ENCODE assay signal across 8 cellular contexts in genomic region chr2:10447300-10448207, GRCh38. TPM values are rescaled to one million over a fixed set of nuclear protein-coding genes. Genes with fewer than 3 reads are reported as not detected.
DNase-seq lines count a peak whose midpoint lies in the region; ATAC-seq and TF ChIP-seq lines count a peak whose summit lies in the region.

No MANE protein-coding gene starts in this region.

- POLR2A ChIA-PET in activated CD4-positive, alpha-beta T cell treated with anti-CD3 and anti-CD28 coated beads for 36 hours (lab: Charles Lee), result interaction anchor here (0.6 to 2.1 kb wide), 15 partner anchors 8 to 695 kb away, joined by 3 to 11 read pairs (median 4); no protein-coding TSS in a partner anchor
- POLR2A ChIA-PET in naive thymus-derived CD4-positive, alpha-beta T cell (lab: Charles Lee), result interaction anchor here (0.6 to 2.8 kb wide), 21 partner anchors 8 to 898 kb away, joined by 3 to 21 read pairs (median 4); partner anchors contain the start of genes HPCAL1 and PDIA6

- H3K4me1 Mint-ChIP-seq in activated CD4-positive, alpha-beta T cell treated with anti-CD3 and anti-CD28 coated beads for 36 hours, result peaks cover 53% of the 10 kb centered on the region
- peaks cover 5 to 49% (median 22%) of the 10 kb centered on the region in 7 donors for H3K4me1 Mint-ChIP-seq in naive thymus-derived CD4-positive, alpha-beta T cell

- peaks cover 41% of the 10 kb centered on the region for H3K36me3 Mint-ChIP-seq in activated CD4-positive, alpha-beta T cell treated with anti-CD3 and anti-CD28 coated beads for 36 hours (ENCODE audit: low read depth)
- H3K36me3 Mint-ChIP-seq in naive thymus-derived CD4-positive, alpha-beta T cell, result peaks cover 9 to 21% (median 12%) of the 10 kb centered on the region in 5 donors

- in situ Hi-C loops in transverse colon (cut with MboI; ENCODE audit: low pct_ligation_motif_present in 1 of 4, low pct_unique_long_range_greater_than_20kb in 1 of 4, low sequenced_read_pairs in 3 of 4), result loop anchor here in 1 of 4 donors (25.0 kb wide), 1 partner anchor 610 kb away; the partner anchor contains the start of gene TAF1B

- DNase-seq in SIG-M5 treated with dmso at 0.1 percent for 504 hours (lab: John Stamatoyannopoulos, UW; ENCODE audit: unreplicated experiment) (peak; percentile 77), SIG-M5 (lab: John Stamatoyannopoulos, UW) (no peak), HCEC 1CT (peak; percentile 27), LNCaP clone FGC (ENCODE audit: low read depth) (no peak), esophagus squamous epithelium (lab: John Stamatoyannopoulos, UW) (no peak), transverse colon (peak; percentile 69)
- DNase-seq in activated CD4-positive, alpha-beta T cell treated with anti-CD3 and anti-CD28 coated beads for 36 hours, result peak; percentile 74
- DNase-seq in naive thymus-derived CD4-positive, alpha-beta T cell, result no peak

- H3K9me3 Mint-ChIP-seq in activated CD4-positive, alpha-beta T cell treated with anti-CD3 and anti-CD28 coated beads for 36 hours (ENCODE audit: low read depth), result no peaks in the 10 kb centered on the region
- no peaks in the 10 kb centered on the region for H3K9me3 Mint-ChIP-seq in naive thymus-derived CD4-positive, alpha-beta T cell

- H3K27me3 Mint-ChIP-seq in activated CD4-positive, alpha-beta T cell treated with anti-CD3 and anti-CD28 coated beads for 36 hours, result no peaks in the 10 kb centered on the region
- no peaks in the 10 kb centered on the region for H3K27me3 Mint-ChIP-seq in naive thymus-derived CD4-positive, alpha-beta T cell

- peak; percentile 44 for ATAC-seq in activated CD4-positive, alpha-beta T cell treated with anti-CD3 and anti-CD28 coated beads for 36 hours
- ATAC-seq in naive thymus-derived CD4-positive, alpha-beta T cell, result peak; percentile 68

- CTCF ChIA-PET in activated CD4-positive, alpha-beta T cell treated with anti-CD3 and anti-CD28 coated beads for 36 hours (lab: Charles Lee), result interaction anchor here (0.5 to 2.2 kb wide), 11 partner anchors 12 to 463 kb away, joined by 3 to 12 read pairs (median 3); no protein-coding TSS in a partner anchor
- CTCF ChIA-PET in naive thymus-derived CD4-positive, alpha-beta T cell (lab: Charles Lee), result interaction anchor here (0.5 to 1.6 kb wide), 8 partner anchors 12 to 379 kb away, joined by 3 to 9 read pairs (median 3); partner anchors contain the start of gene HPCAL1

- H3K4me3 ChIP-seq in LNCaP clone FGC (ENCODE audit: low read depth, low read length) (peak overlapping the region; percentile 87), esophagus squamous epithelium (peak overlapping the region; percentile 39 to 79 (median 68)), transverse colon (peak overlapping the region; percentile 54 to 83 (median 73))
- peak overlapping the region; percentile 53 for H3K4me3 ChIP-seq in naive thymus-derived CD4-positive, alpha-beta T cell (ENCODE audit: low read length)

- peaks cover 0 to 25% (median 7%) of the 10 kb centered on the region in 3 donors for H3K36me3 ChIP-seq in esophagus squamous epithelium
- H3K36me3 ChIP-seq in naive thymus-derived CD4-positive, alpha-beta T cell (ENCODE audit: control insufficient read depth in 2 of 3, insufficient read depth in 3 of 3, low read length in 3 of 3), result peaks cover 6 to 22% (median 13%) of the 10 kb centered on the region in 3 experiments
- peaks cover 0 to 17% (median 7%) of the 10 kb centered on the region in 4 donors for H3K36me3 ChIP-seq in transverse colon

- intact Hi-C loops in activated CD4-positive, alpha-beta T cell treated with anti-CD3 and anti-CD28 coated beads for 36 hours (cut with DNase I, micrococcal nuclease), result loop anchor here (1.0 to 10.0 kb wide), 22 partner anchors 39 to 1765 kb away; partner anchors contain the start of genes HPCAL1 (in 2 of the 2), ADAM17 (in 1 of the 2), CPSF3 (in 1 of the 2) and E2F6 (in 1 of the 2)
- intact Hi-C loops in esophagus squamous epithelium (cut with DNase I) (no loop called here), transverse colon (cut with DNase I; ENCODE audit: low total_unique reads) (no loop called here)
- intact Hi-C loops in naive thymus-derived CD4-positive, alpha-beta T cell (cut with micrococcal nuclease), result loop anchor here (1.0 to 10.0 kb wide), 20 partner anchors 38 to 1765 kb away; partner anchors contain the start of genes ADAM17 (in 2 of the 2), GRHL1 (in 2 of the 2), HPCAL1 (in 2 of the 2) and IAH1 (in 2 of the 2)

- peak overlapping the region; percentile 85 for H3K4me3 Mint-ChIP-seq in activated CD4-positive, alpha-beta T cell treated with anti-CD3 and anti-CD28 coated beads for 36 hours
- peak overlapping the region; percentile 78 to 95 (median 86) for H3K4me3 Mint-ChIP-seq in naive thymus-derived CD4-positive, alpha-beta T cell

- H3K27ac ChIP-seq in esophagus squamous epithelium (peak overlapping the region; percentile 62 to 96 (median 86)), transverse colon (peak overlapping the region; percentile 96 to 98 (median 97))
- peak overlapping the region; percentile 88 for H3K27ac ChIP-seq in naive thymus-derived CD4-positive, alpha-beta T cell (ENCODE audit: low read depth, low read length)

- H3K27me3 ChIP-seq in esophagus squamous epithelium (peaks cover 0 to 6% (median 0%) of the 10 kb centered on the region in 4 donors), transverse colon (no peaks in the 10 kb centered on the region)
- H3K27me3 ChIP-seq in naive thymus-derived CD4-positive, alpha-beta T cell (ENCODE audit: control insufficient read depth in 2 of 2, insufficient read depth in 2 of 2, low read length in 2 of 2), result no peaks in the 10 kb centered on the region

- TF ChIP-seq POLR2A in esophagus squamous epithelium (IDR thresholded peaks at IDR 0.05) (peak in 1 of 4 donors; percentile 12), transverse colon (IDR thresholded peaks at IDR 0.05) (no peak)

- TF ChIP-seq EP300 in transverse colon (IDR thresholded peaks at IDR 0.05; ENCODE audit: low read depth), result no peak

- H3K27ac Mint-ChIP-seq in activated CD4-positive, alpha-beta T cell treated with anti-CD3 and anti-CD28 coated beads for 36 hours, result peak overlapping the region; percentile 92
- H3K27ac Mint-ChIP-seq in naive thymus-derived CD4-positive, alpha-beta T cell, result peak overlapping the region; percentile 31 to 92 (median 82)

- H3K9me3 ChIP-seq in esophagus squamous epithelium (no peaks in the 10 kb centered on the region), transverse colon (no peaks in the 10 kb centered on the region)
- H3K9me3 ChIP-seq in naive thymus-derived CD4-positive, alpha-beta T cell (ENCODE audit: control insufficient read depth in 2 of 3, low read length in 3 of 3), result no peaks in the 10 kb centered on the region

- TF ChIP-seq CTCF in LNCaP clone FGC (IDR thresholded peaks at IDR 0.05; ENCODE audit: control insufficient read depth, extremely low read depth, insufficient read depth) (no peak), esophagus squamous epithelium (IDR thresholded peaks at IDR 0.05) (peak in 2 of 6 experiments; percentile 21 to 22), transverse colon (IDR thresholded peaks at IDR 0.05) (peak in 4 of 5 experiments; percentile 24 to 48 (median 34))

- WGBS in esophagus squamous epithelium, 2 donors, result 10 to 11% methylated on average over 6 to 31 of the region's 75 CpGs
- 3 to 21% methylated on average over 6 to 31 of the region's 75 CpGs for WGBS in transverse colon (ENCODE audit: low coverage in 1 of 2), 2 donors

- H3K4me1 ChIP-seq in esophagus squamous epithelium (peaks cover 18 to 67% (median 19%) of the 10 kb centered on the region in 3 donors), transverse colon (peaks cover 14 to 56% (median 37%) of the 10 kb centered on the region in 4 donors)
- peaks cover 12 to 26% of the 10 kb centered on the region in 2 donors for H3K4me1 ChIP-seq in naive thymus-derived CD4-positive, alpha-beta T cell (ENCODE audit: control insufficient read depth in 2 of 2, insufficient read depth in 2 of 2, low read length in 2 of 2)

RNA-seq across cellular contexts. Expression of gene ODC1, which starts 0.6 kb away (rescaled TPM):
- 100 to 1,000 TPM; 158 to 170 TPM for total RNA-seq in activated CD4-positive, alpha-beta T cell treated with anti-CD3 and anti-CD28 coated beads for 36 hours
- total RNA-seq in esophagus squamous epithelium (10 to 100 TPM; 14.9 to 66.8 (median 26.3) TPM), transverse colon (10 to 100 TPM; 36.2 to 75.2 (median 43.2) TPM)
- total RNA-seq in naive thymus-derived CD4-positive, alpha-beta T cell, result 10 to 100 TPM; 32.7 to 88.2 (median 52.4) TPM
- 10 to 100 TPM; 48.3 to 66.5 TPM for polyA plus RNA-seq in naive thymus-derived CD4-positive, alpha-beta T cell

Comparison
In these comparisons a context has a peak if more than half of its experiments do, and no peak if none do; other contexts are left out.
1. DNase-seq: peak in SIG-M5 treated with dmso at 0.1 percent for 504 hours (single experiment), HCEC 1CT (single experiment), activated CD4-positive, alpha-beta T cell treated with anti-CD3 and anti-CD28 coated beads for 36 hours (single experiment) and transverse colon (single experiment); none in SIG-M5 (single experiment), LNCaP clone FGC (single experiment), esophagus squamous epithelium (single experiment) and naive thymus-derived CD4-positive, alpha-beta T cell (0 of 9).
2. intact Hi-C loops: an anchor here in activated CD4-positive, alpha-beta T cell treated with anti-CD3 and anti-CD28 coated beads for 36 hours (1.0 to 10.0 kb wide) and naive thymus-derived CD4-positive, alpha-beta T cell (1.0 to 10.0 kb wide); none called in esophagus squamous epithelium and transverse colon.
3. Peak in every context shown above with its lines, with median percentiles within 50 percentile points of each other: H3K4me3 ChIP-seq and H3K27ac ChIP-seq.